18 cellular contexts compared by ENCODE assay signal in the genomic region with DNA sequence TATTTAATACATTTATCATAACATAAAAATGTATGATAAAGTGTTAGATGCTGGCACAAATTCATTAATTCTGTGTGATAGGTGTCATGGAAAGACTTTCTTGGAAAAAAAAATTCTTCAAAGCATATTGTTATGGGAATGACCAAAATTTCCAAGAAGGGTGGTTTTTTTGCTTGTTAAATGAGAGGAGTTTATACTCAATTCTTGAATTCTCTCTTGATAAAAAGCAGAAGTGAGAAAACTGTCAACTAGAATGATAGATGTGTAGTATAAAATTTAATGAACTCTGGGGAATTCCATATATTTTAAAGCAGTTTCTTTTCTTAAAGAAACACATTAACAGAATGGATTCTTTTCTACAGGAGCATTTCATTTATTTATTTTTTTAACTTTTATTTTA.
DNase-seq lines count a peak whose midpoint lies in the region; ATAC-seq and FAIRE-seq lines count a peak whose summit lies in the region.
"Had no signal": no experiment of that assay in that cellular context is flagged by ENCODE, and none has a peak within 500 bp of the region (broad histone marks: within the 10 kb centered on the region; RNA-seq: fewer than 3 reads in every experiment).

No MANE protein-coding gene starts in this region.

- ATAC-seq in HG02623 (IDR thresholded peaks at IDR 0.05; ENCODE audit: unreplicated experiment) (peak; percentile 66), HG03378 (IDR thresholded peaks at IDR 0.05; ENCODE audit: unreplicated experiment) (peak; percentile 93), HG02642 (IDR thresholded peaks at IDR 0.05; ENCODE audit: poor library complexity, unreplicated experiment) (no peak)
- ATAC-seq: gastrocnemius medialis, lower lobe of right lung, natural killer cell had no signal

- in situ Hi-C loops in HAP-1 (cut with MboI; ENCODE audit: low sequenced_read_pairs) = no loop called here

- no peaks in the 10 kb centered on the region for H3K4me1 ChIP-seq in HAP-1
- H3K4me1 ChIP-seq: ascending aorta, gastrocnemius medialis, lower lobe of right lung had no signal

- H3K36me3 ChIP-seq in HAP-1 (replicated peaks) = no peaks in the 10 kb centered on the region
- H3K36me3 ChIP-seq: ascending aorta, gastrocnemius medialis, lower lobe of right lung had no signal

- H3K9me3 ChIP-seq in HAP-1 = no peaks in the 10 kb centered on the region
- H3K9me3 ChIP-seq: ascending aorta, gastrocnemius medialis, lower lobe of right lung had no signal

- FAIRE-seq in GM19239 (lab: Jason Lieb, UNC) = peak; percentile 64
- FAIRE-seq: colon had no signal

- no peak overlapping the region for H3K4me3 ChIP-seq in HAP-1
- H3K4me3 ChIP-seq: ascending aorta, gastrocnemius medialis, lower lobe of right lung had no signal

- no peaks in the 10 kb centered on the region for H3K27me3 ChIP-seq in HAP-1 (ENCODE audit: low read depth)
- H3K27me3 ChIP-seq: ascending aorta, gastrocnemius medialis had no signal

- DNase-seq in GM19239 (ENCODE audit: insufficient read length, low spot score) = no peak
- DNase-seq in amygdala (lab: John Stamatoyannopoulos, UW) = no peak
- no peak for DNase-seq in NCI-H2171 treated with DMSO at 0.1 percent for 48 hours (lab: John Stamatoyannopoulos, UW)
- DNase-seq in HAP-1 (ENCODE audit: low spot score in 2 of 2) = no peak
- DNase-seq: activated CD8-positive, alpha-beta memory T cell treated with anti-CD3 and anti-CD28 coated beads for 24 hours; activated effector memory CD4-positive, alpha-beta T cell treated with Interleukin-2 at 50 U/mL for 16 hours; DMS79 treated with DMSO at 0.1 percent for 48 hours; gastrocnemius medialis; HFFc6; lower lobe of right lung; natural killer cell; NCI-H2029 treated with DMSO at 0.1 percent for 48 hours; NCI-H526 treated with DMSO at 0.1 percent for 48 hours had no signal
